In the genomic region with DNA sequence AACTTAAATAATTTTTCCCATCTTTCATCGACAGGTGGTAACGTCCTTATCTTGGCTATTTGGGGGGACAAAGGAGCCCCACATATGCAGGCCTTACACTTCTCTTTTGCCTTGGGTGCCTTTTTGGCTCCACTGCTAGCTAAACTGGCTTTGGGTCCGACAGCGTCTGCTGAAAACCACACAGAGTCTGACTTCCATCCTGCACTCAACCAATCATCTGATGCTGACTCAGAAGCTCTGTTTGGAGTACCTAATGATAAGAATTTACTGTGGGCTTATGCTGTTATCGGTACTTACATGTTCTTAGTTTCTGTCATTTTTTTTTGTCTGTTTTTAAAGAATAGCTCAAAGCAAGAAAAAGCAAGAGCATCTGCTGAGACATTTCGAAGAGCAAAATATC, we compare ENCODE assay signal across 14 cellular contexts.
"Had no signal": no experiment of that assay in that cellular context is flagged by ENCODE, and none has a peak within 500 bp of the region (broad histone marks: within the 10 kb centered on the region; RNA-seq: fewer than 3 reads in every experiment).

No MANE protein-coding gene starts in this region.

- H3K27me3 ChIP-seq: esophagus muscularis mucosa, heart right ventricle, stomach had no signal

- H3K9me3 Mint-ChIP-seq: activated B cell treated with CpG ODN at 0.5 μM for 24 hours; activated CD4-positive, alpha-beta T cell treated with anti-CD3 and anti-CD28 coated beads, Interleukin-2, amount 10 ng/mL, durations not matched to agents 24 days and 14 days; activated naive CD4-positive, alpha-beta T cell treated with anti-CD3 and anti-CD28 coated beads, Interleukin-2, amount 10 ng/mL, durations not matched to agents 7 days and 5 days; activated T-helper 2 cell treated with anti-CD3 and anti-CD28 coated beads, Interferon-gamma antibody, Interleukin-2, Interleukin-4, amounts not matched to agents 10 μg/mL and 5 μg/mL and 100 μg/mL, durations not matched to agents 14 hours and 24 hours and 36 hours; naive thymus-derived CD4-positive, alpha-beta T cell had no signal

- H3K4me1 ChIP-seq: parathyroid adenoma had no signal

- H3K27ac ChIP-seq: esophagus muscularis mucosa, heart right ventricle, lower lobe of right lung, parathyroid adenoma, stomach had no signal

- ATAC-seq: lower lobe of right lung; naive thymus-derived CD4-positive, alpha-beta T cell had no signal

- H3K9me3 ChIP-seq: esophagus muscularis mucosa, heart right ventricle, lower lobe of right lung, stomach had no signal

- H3K4me3 Mint-ChIP-seq: activated B cell treated with CpG ODN at 0.5 μM for 24 hours; activated CD4-positive, alpha-beta T cell treated with anti-CD3 and anti-CD28 coated beads, Interleukin-2, amount 10 ng/mL, durations not matched to agents 24 days and 14 days; activated naive CD4-positive, alpha-beta T cell treated with anti-CD3 and anti-CD28 coated beads, Interleukin-2, amount 10 ng/mL, durations not matched to agents 7 days and 5 days; brain; naive thymus-derived CD4-positive, alpha-beta T cell had no signal

- H3K27ac Mint-ChIP-seq: activated B cell treated with CpG ODN at 0.5 μM for 24 hours; activated CD4-positive, alpha-beta T cell treated with anti-CD3 and anti-CD28 coated beads, Interleukin-2, amount 10 ng/mL, durations not matched to agents 24 days and 14 days; activated naive CD4-positive, alpha-beta T cell treated with anti-CD3 and anti-CD28 coated beads, Interleukin-2, amount 10 ng/mL, durations not matched to agents 7 days and 5 days; activated T-helper 2 cell treated with anti-CD3 and anti-CD28 coated beads, Interferon-gamma antibody, Interleukin-2, Interleukin-4, amounts not matched to agents 10 μg/mL and 5 μg/mL and 100 μg/mL, durations not matched to agents 14 hours and 24 hours and 36 hours had no signal

- DNase-seq: activated B cell treated with CpG ODN at 0.5 μM for 24 hours; activated CD4-positive, alpha-beta T cell treated with anti-CD3 and anti-CD28 coated beads, Interleukin-2, amount 10 ng/mL, durations not matched to agents 24 days and 14 days; activated naive CD4-positive, alpha-beta T cell treated with anti-CD3 and anti-CD28 coated beads, Interleukin-2, amount 10 ng/mL, durations not matched to agents 7 days and 5 days; cerebellar nuclear complex; heart right ventricle; lower lobe of right lung; naive thymus-derived CD4-positive, alpha-beta T cell; retina; stomach; T-helper 9 cell had no signal

- H3K4me3 ChIP-seq: esophagus muscularis mucosa, heart right ventricle, lower lobe of right lung, stomach had no signal

- H3K27me3 Mint-ChIP-seq: activated B cell treated with CpG ODN at 0.5 μM for 24 hours; activated CD4-positive, alpha-beta T cell treated with anti-CD3 and anti-CD28 coated beads, Interleukin-2, amount 10 ng/mL, durations not matched to agents 24 days and 14 days; activated naive CD4-positive, alpha-beta T cell treated with anti-CD3 and anti-CD28 coated beads, Interleukin-2, amount 10 ng/mL, durations not matched to agents 7 days and 5 days; brain; naive thymus-derived CD4-positive, alpha-beta T cell had no signal
